In genomic region chr4:26175016-26175786, GRCh38 we compare ENCODE assay signal across 9 cellular contexts.
A peak's percentile ranks its signal among the peaks of the same experiment; 100 is the strongest.
DNase-seq lines count a peak whose midpoint lies in the region; ATAC-seq and TF ChIP-seq lines count a peak whose summit lies in the region.
"Had no signal": no experiment of that assay in that cellular context is flagged by ENCODE, and none has a peak within 500 bp of the region (broad histone marks: within the 10 kb centered on the region; RNA-seq: fewer than 3 reads in every experiment).

No MANE protein-coding gene starts in this region.

- no peaks in the 10 kb centered on the region for H3K4me1 Mint-ChIP-seq in CD4-positive, alpha-beta T cell (ENCODE audit: low read depth)

- peak; percentile 76 for ATAC-seq in CD4-positive, alpha-beta T cell (ENCODE audit: poor library complexity)
- ATAC-seq in GM18868 (IDR thresholded peaks at IDR 0.05; ENCODE audit: unreplicated experiment) (peak; percentile 84), HG02885 (IDR thresholded peaks at IDR 0.05; ENCODE audit: poor library complexity, unreplicated experiment) (peak; percentile 55), gastrocnemius medialis (no peak)

- no peak overlapping the region for H3K4me3 Mint-ChIP-seq in CD4-positive, alpha-beta T cell

- no peaks in the 10 kb centered on the region for H3K9me3 ChIP-seq in CD4-positive, alpha-beta T cell (ENCODE audit: control insufficient read depth, low read length)
- no peaks in the 10 kb centered on the region for H3K9me3 ChIP-seq in gastrocnemius medialis

- CTCF ChIA-PET in CD4-positive, alpha-beta T cell (lab: Charles Lee): interaction anchor here (0.6 kb wide), 1 partner anchor 25 kb away, joined by 3 read pairs; no protein-coding TSS in a partner anchor

- POLR2A ChIA-PET in CD4-positive, alpha-beta T cell (lab: Charles Lee): no interaction called here

- no peaks in the 10 kb centered on the region for H3K9me3 Mint-ChIP-seq in CD4-positive, alpha-beta T cell

- no peaks in the 10 kb centered on the region for H3K36me3 Mint-ChIP-seq in CD4-positive, alpha-beta T cell (ENCODE audit: low read depth)

- peaks cover 7% of the 10 kb centered on the region for H3K27me3 Mint-ChIP-seq in CD4-positive, alpha-beta T cell

- intact Hi-C loops in CD4-positive, alpha-beta T cell (cut with DNase I, micrococcal nuclease): no loop called here
- intact Hi-C loops in gastrocnemius medialis (cut with DNase I; ENCODE audit: low total_unique reads): no loop called here

- TF ChIP-seq CTCF in CD4-positive, alpha-beta T cell (IDR thresholded peaks at IDR 0.05): no peak
- TF ChIP-seq CTCF in gastrocnemius medialis (IDR thresholded peaks at IDR 0.05 in 4 of 5, conservative IDR thresholded peaks at IDR 0.05 in 1 of 5): no peak

- H3K36me3 ChIP-seq in gastrocnemius medialis: no peaks in the 10 kb centered on the region

- TF ChIP-seq POLR2A in gastrocnemius medialis (IDR thresholded peaks at IDR 0.05): no peak

- no peak overlapping the region for H3K4me3 ChIP-seq in gastrocnemius medialis

- H3K27ac Mint-ChIP-seq in CD4-positive, alpha-beta T cell: peak overlapping the region; percentile 30

- in situ Hi-C loops in gastrocnemius medialis (cut with MboI; ENCODE audit: low sequenced_read_pairs in 4 of 4): no loop called here

- no peaks in the 10 kb centered on the region for H3K4me1 ChIP-seq in gastrocnemius medialis

- H3K27me3 ChIP-seq in CD4-positive, alpha-beta T cell (ENCODE audit: control insufficient read depth, insufficient read depth, low read length): no peaks in the 10 kb centered on the region
- H3K27me3 ChIP-seq in gastrocnemius medialis: peaks cover 0 to 7% (median 0%) of the 10 kb centered on the region in 3 donors

- DNase-seq in CD4-positive, alpha-beta T cell: peak in 4 of 10 experiments; percentile 2 to 11 (median 6)
- DNase-seq in activated effector memory CD4-positive, alpha-beta T cell treated with anti-CD3 and anti-CD28 coated beads, Interleukin-2, amount 50 U/mL, for 16 hours: peak; percentile 77
- DNase-seq in gastrocnemius medialis: no peak
- DNase-seq in NCI-H510A treated with DMSO at 0.1 percent for 48 hours (lab: John Stamatoyannopoulos, UW): no peak
- no peak for DNase-seq in NCI-H226
- DNase-seq in A172 (ENCODE audit: low spot score): no peak
- DNase-seq: T1000 had no signal

- H3K27ac ChIP-seq in CD4-positive, alpha-beta T cell (ENCODE audit: low read depth, low read length): no peak overlapping the region
- H3K27ac ChIP-seq in gastrocnemius medialis: no peak overlapping the region

Comparison
In these comparisons a context has a peak if more than half of its experiments do, and no peak if none do; other contexts are left out.
1. ATAC-seq: peak in CD4-positive, alpha-beta T cell (single experiment), GM18868 (single experiment) and HG02885 (single experiment); none in gastrocnemius medialis (0 of 2).